Comparison of ENCODE assay signal across 18 cellular contexts in genomic region chr1:209645574-209646452, GRCh38. TPM values are rescaled to one million over a fixed set of nuclear protein-coding genes. Genes with fewer than 3 reads are reported as not detected.
DNase-seq lines count a peak whose midpoint lies in the region; ATAC-seq lines count a peak whose summit lies in the region.
"Had no signal": no experiment of that assay in that cellular context is flagged by ENCODE, and none has a peak within 500 bp of the region (broad histone marks: within the 10 kb centered on the region; RNA-seq: fewer than 3 reads in every experiment).

No MANE protein-coding gene starts in this region.

- H3K9me3 ChIP-seq in T-helper 17 cell (ENCODE audit: control insufficient read depth, low read length, poor library complexity, severe bottlenecking): no peaks in the 10 kb centered on the region
- H3K9me3 ChIP-seq in skeletal muscle tissue (ENCODE audit: control insufficient read depth in 3 of 3, low read length in 3 of 3): no peaks in the 10 kb centered on the region

- intact Hi-C loops in left ventricle myocardium superior (cut with micrococcal nuclease): no loop called here

- no peak for ATAC-seq in T-helper 17 cell
- ATAC-seq in left ventricle myocardium superior: peak; percentile 15
- ATAC-seq in HG03196 (IDR thresholded peaks at IDR 0.05; ENCODE audit: unreplicated experiment): no peak
- ATAC-seq in HG02938 (IDR thresholded peaks at IDR 0.05; ENCODE audit: unreplicated experiment): no peak
- ATAC-seq: natural killer cell treated with Interleukin-12 subunit alpha and Interleukin-12 subunit beta and Interleukin-15 and Interleukin-18, amount 100 ng/mL, for 72 hours had no signal

- peak overlapping the region in 1 of 3 donors; percentile 64 for H3K4me3 ChIP-seq in skeletal muscle tissue (ENCODE audit: low read length in 3 of 3)
- H3K4me3 ChIP-seq: PC-9 had no signal

- peak overlapping the region; percentile 2 to 63 (median 15) for H3K9ac ChIP-seq in skeletal muscle tissue (ENCODE audit: low read depth in 1 of 3, low read length in 3 of 3)

- H3K4me1 Mint-ChIP-seq in T-helper 17 cell: peaks cover 16% of the 10 kb centered on the region

- DNase-seq in NCI-H146 (lab: John Stamatoyannopoulos, UW) (peak; percentile 11), NCI-H146 treated with DMSO at 0.1 percent for 48 hours (lab: John Stamatoyannopoulos, UW; ENCODE audit: unreplicated experiment) (no peak), T-helper 17 cell (no peak), left ventricle myocardium superior (peak; percentile 64)
- DNase-seq in activated CD4-positive, alpha-beta T cell treated with anti-CD3 and anti-CD28 coated beads for 1 hour: no peak
- DNase-seq: activated CD4-positive, alpha-beta T cell treated with anti-CD3 and anti-CD28 coated beads for 48 hours; activated T-cell treated with anti-CD3 and anti-CD28 coated beads, Interleukin-2, amount 50 U/mL, for 1 hour; CD4-positive, alpha-beta memory T cell; head of caudate nucleus; PC-9; stimulated activated CD4-positive, alpha-beta T cell treated with anti-CD3 and anti-CD28 coated beads, Interleukin-4, amount 100 ng/mL, for 1 hour had no signal

- no peaks in the 10 kb centered on the region for H3K36me3 ChIP-seq in skeletal muscle tissue (ENCODE audit: control insufficient read depth in 3 of 3, insufficient read depth in 3 of 3, low read length in 3 of 3)

- H3K27ac Mint-ChIP-seq in T-helper 17 cell: peak overlapping the region; percentile 67
- H3K27ac Mint-ChIP-seq: CD4-positive, alpha-beta memory T cell; T-helper 1 cell treated with Interleukin-12 subunit alpha and Interleukin-12 subunit beta and Interleukin-4 antibody, amounts not matched to agents 30 μg/mL and 1 μg/mL, for 36 hours had no signal

- H3K27ac ChIP-seq in skeletal muscle tissue (ENCODE audit: low read depth, low read length): peak overlapping the region; percentile 11
- H3K27ac ChIP-seq: PC-9 had no signal

- H3K36me3 Mint-ChIP-seq in T-helper 17 cell (ENCODE audit: low read depth): no peaks in the 10 kb centered on the region
- H3K36me3 Mint-ChIP-seq: CD4-positive, alpha-beta memory T cell; natural killer cell treated with Interleukin-12 subunit alpha and Interleukin-12 subunit beta and Interleukin-15 and Interleukin-18, amount 100 ng/mL, for 72 hours had no signal

- no peaks in the 10 kb centered on the region for H3K27me3 ChIP-seq in skeletal muscle tissue (ENCODE audit: control insufficient read depth in 3 of 3, insufficient read depth in 3 of 3, low read length in 3 of 3)

- no peaks in the 10 kb centered on the region for H3K27me3 Mint-ChIP-seq in T-helper 17 cell
- H3K27me3 Mint-ChIP-seq: CD4-positive, alpha-beta memory T cell; natural killer cell treated with Interleukin-12 subunit alpha and Interleukin-12 subunit beta and Interleukin-15 and Interleukin-18, amount 100 ng/mL, for 72 hours had no signal

- peaks cover 74 to 84% (median 82%) of the 10 kb centered on the region in 3 donors for H3K4me1 ChIP-seq in skeletal muscle tissue (ENCODE audit: control insufficient read depth in 3 of 3, insufficient read depth in 3 of 3, low read length in 3 of 3)

- H3K4me3 Mint-ChIP-seq in T-helper 17 cell: no peak overlapping the region
- H3K4me3 Mint-ChIP-seq: CD4-positive, alpha-beta memory T cell; natural killer cell treated with Interleukin-12 subunit alpha and Interleukin-12 subunit beta and Interleukin-15 and Interleukin-18, amount 100 ng/mL, for 72 hours; T-helper 1 cell treated with Interleukin-12 subunit alpha and Interleukin-12 subunit beta and Interleukin-4 antibody, amounts not matched to agents 30 μg/mL and 1 μg/mL, for 36 hours had no signal

RNA-seq across cellular contexts. Expression of gene LAMB3, which starts 6.4 kb away (rescaled TPM):
- total RNA-seq in T-helper 17 cell (1 to 10 TPM in 1 of 2 donors, under 1 TPM in 1; 0.37 to 1.1 TPM), left ventricle myocardium superior (5.2 TPM), skeletal muscle tissue (0.52 TPM)

RNA-seq across cellular contexts. Expression of gene G0S2, which starts 29.4 kb away (rescaled TPM):
- total RNA-seq in T-helper 17 cell (10 to 100 TPM in 1 of 2 donors, 1 to 10 TPM in 1; 6.6 to 13.5 TPM), left ventricle myocardium superior (594 TPM), skeletal muscle tissue (78.8 TPM)
- total RNA-seq: A172 had no signal

RNA-seq across cellular contexts. Expression of gene HSD11B1, which starts 58.8 kb away (rescaled TPM):
- total RNA-seq in T-helper 17 cell: 1 to 10 TPM; 1.2 to 4.0 TPM
- total RNA-seq in left ventricle myocardium superior: 2.8 TPM
- not detected for total RNA-seq in skeletal muscle tissue
- total RNA-seq: PC-9, renal cortical epithelial cell had no signal

Comparison
In these comparisons a context has a peak if more than half of its experiments do, and no peak if none do; other contexts are left out.
1. DNase-seq: peak in NCI-H146 (single experiment) and left ventricle myocardium superior (single experiment); none in NCI-H146 treated with DMSO at 0.1 percent for 48 hours (single experiment), T-helper 17 cell (0 of 3) and activated CD4-positive, alpha-beta T cell treated with anti-CD3 and anti-CD28 coated beads for 1 hour (single experiment).